12 cellular contexts compared by ENCODE assay signal in genomic region chr3:181382656-181383055, GRCh38.
DNase-seq lines count a peak whose midpoint lies in the region; ATAC-seq and TF ChIP-seq lines count a peak whose summit lies in the region.
"Had no signal": no experiment of that assay in that cellular context is flagged by ENCODE, and none has a peak within 500 bp of the region (broad histone marks: within the 10 kb centered on the region; RNA-seq: fewer than 3 reads in every experiment).

No MANE protein-coding gene starts in this region.

- no peaks in the 10 kb centered on the region for H4K20me1 ChIP-seq in BLaER1 treated with 17β-estradiol and CSF1 and Interleukin-3, amounts not matched to agents 10 nM and 100 nM

- peaks cover 44% of the 10 kb centered on the region for H3K4me1 Mint-ChIP-seq in WTC11
- H3K4me1 Mint-ChIP-seq: CD4-positive, alpha-beta memory T cell had no signal

- intact Hi-C loops in dorsolateral prefrontal cortex (cut with DNase I) (no loop called here), breast epithelium (cut with DNase I; ENCODE audit: low total_unique reads) (no loop called here)

- 51 to 74% methylated on average over 3 of the region's 3 CpGs for WGBS in lung, 2 donors

- no peak overlapping the region for H3K9ac ChIP-seq in BLaER1 treated with 17β-estradiol and CSF1 and Interleukin-3, amounts not matched to agents 10 nM and 100 nM
- H3K9ac ChIP-seq: KMS-11 had no signal

- H3K27me3 Mint-ChIP-seq in WTC11 (ENCODE audit: low read depth): no peaks in the 10 kb centered on the region
- H3K27me3 Mint-ChIP-seq: CD4-positive, alpha-beta memory T cell had no signal

- no peak overlapping the region for H3K4me3 Mint-ChIP-seq in WTC11
- H3K4me3 Mint-ChIP-seq: CD4-positive, alpha-beta memory T cell had no signal

- H3K4me1 ChIP-seq in BLaER1 treated with 17β-estradiol and CSF1 and Interleukin-3, amounts not matched to agents 10 nM and 100 nM: peaks cover 32 to 37% (median 34%) of the 10 kb centered on the region in 10 experiments
- peaks cover 0 to 3% of the 10 kb centered on the region in 2 donors for H3K4me1 ChIP-seq in lung (ENCODE audit: control insufficient read depth in 2 of 2, insufficient read depth in 2 of 2, low read length in 2 of 2)
- H3K4me1 ChIP-seq in breast epithelium: no peaks in the 10 kb centered on the region

- no peaks in the 10 kb centered on the region for H3K36me3 ChIP-seq in BLaER1 treated with 17β-estradiol and CSF1 and Interleukin-3, amounts not matched to agents 10 nM and 100 nM
- H3K36me3 ChIP-seq in lung (ENCODE audit: control insufficient read depth in 2 of 2, insufficient read depth in 2 of 2, low read length in 2 of 2) (no peaks in the 10 kb centered on the region), breast epithelium (no peaks in the 10 kb centered on the region)

- H3K36me3 Mint-ChIP-seq in WTC11: no peaks in the 10 kb centered on the region
- H3K36me3 Mint-ChIP-seq: CD4-positive, alpha-beta memory T cell had no signal

- ATAC-seq in WTC11 (no peak), lung (ENCODE audit: insufficient read depth, low FRiP score) (peak; percentile 74)

- peak overlapping the region; percentile 38; the same call in 1 of the 2 replicates for H3K27ac Mint-ChIP-seq in WTC11
- H3K27ac Mint-ChIP-seq: CD4-positive, alpha-beta memory T cell had no signal

- peak overlapping the region; percentile 59 to 83 (median 74) for H3K4me2 ChIP-seq in BLaER1 treated with 17β-estradiol and CSF1 and Interleukin-3, amounts not matched to agents 10 nM and 100 nM
- H3K4me2 ChIP-seq: KMS-11 had no signal

- no peak overlapping the region for H3K4me3 ChIP-seq in BLaER1 treated with 17β-estradiol and CSF1 and Interleukin-3, amounts not matched to agents 10 nM and 100 nM
- no peak overlapping the region for H3K4me3 ChIP-seq in lung
- no peak overlapping the region for H3K4me3 ChIP-seq in dorsolateral prefrontal cortex
- no peak overlapping the region for H3K4me3 ChIP-seq in breast epithelium

- no peak for TF ChIP-seq POLR2A in breast epithelium (IDR thresholded peaks at IDR 0.05)

- no peaks in the 10 kb centered on the region for H3K9me3 Mint-ChIP-seq in WTC11

- DNase-seq in WTC11 (ENCODE audit: low spot score) (no peak), lung (ENCODE audit: low spot score) (peak; percentile 56), dorsolateral prefrontal cortex (no peak), breast epithelium (ENCODE audit: low spot score in 2 of 2) (no peak), D341Med (ENCODE audit: low spot score) (no peak)
- DNase-seq: AML-193; CD4-positive, alpha-beta memory T cell; GF-D8; HCEC 1CT had no signal

- POLR2A ChIA-PET in WTC11 (lab: Charles Lee): interaction anchor here (1.2 kb wide), 1 partner anchor 13 kb away, joined by 3 read pairs; no protein-coding TSS in a partner anchor

- no peaks in the 10 kb centered on the region for H3K9me3 ChIP-seq in BLaER1 treated with 17β-estradiol and CSF1 and Interleukin-3, amounts not matched to agents 10 nM and 100 nM (replicated peaks in 1 of 11)
- H3K9me3 ChIP-seq in lung (ENCODE audit: control insufficient read depth in 2 of 2, insufficient read depth in 1 of 2, low read length in 1 of 2): no peaks in the 10 kb centered on the region
- peaks cover 0 to 3% of the 10 kb centered on the region in 2 donors for H3K9me3 ChIP-seq in breast epithelium

- TF ChIP-seq CTCF in WTC11 (IDR thresholded peaks at IDR 0.05): no peak
- no peak for TF ChIP-seq CTCF in lung (IDR thresholded peaks at IDR 0.05; ENCODE audit: control extremely low read depth, extremely low read depth)
- TF ChIP-seq CTCF in dorsolateral prefrontal cortex (IDR thresholded peaks at IDR 0.05 in 54 of 56, conservative IDR thresholded peaks at IDR 0.05 in 2 of 56; ENCODE audit: low read depth in 1 of 56, partially characterized antibody in 56 of 56): no peak
- no peak for TF ChIP-seq CTCF in breast epithelium (IDR thresholded peaks at IDR 0.05)

- CTCF ChIA-PET in WTC11 (lab: Charles Lee): no interaction called here

- H3K27ac ChIP-seq in BLaER1 treated with 17β-estradiol and CSF1 and Interleukin-3, amounts not matched to agents 10 nM and 100 nM: peak overlapping the region in 3 of 11 experiments; percentile 50 to 78 (median 73); a peak in 3 of 22 replicates
- H3K27ac ChIP-seq in lung (ENCODE audit: low read depth in 1 of 2, low read length in 1 of 2): no peak overlapping the region
- peak overlapping the region in 2 of 59 donors; percentile 14 to 19 for H3K27ac ChIP-seq in dorsolateral prefrontal cortex
- H3K27ac ChIP-seq in breast epithelium: no peak overlapping the region
- H3K27ac ChIP-seq: C4-2B, KMS-11 had no signal

- no peaks in the 10 kb centered on the region for H3K27me3 ChIP-seq in BLaER1 treated with 17β-estradiol and CSF1 and Interleukin-3, amounts not matched to agents 10 nM and 100 nM
- H3K27me3 ChIP-seq in lung (ENCODE audit: control insufficient read depth, insufficient read depth): no peaks in the 10 kb centered on the region
- no peaks in the 10 kb centered on the region for H3K27me3 ChIP-seq in dorsolateral prefrontal cortex
- H3K27me3 ChIP-seq in breast epithelium: no peaks in the 10 kb centered on the region

TF ChIP-seq in WTC11, 78 proteins besides CTCF, POLR2A, EP300 and RAD21:
- TF ChIP-seq MLX (CRISPR knock-in tag; IDR thresholded peaks at IDR 0.05): no peak
- no peak for TF ChIP-seq ZNF138 (CRISPR knock-in tag; conservative IDR thresholded peaks at IDR 0.05)
- no peak for TF ChIP-seq USF1 (CRISPR knock-in tag; IDR thresholded peaks at IDR 0.05)
- no peak for TF ChIP-seq ZNF263 (CRISPR knock-in tag; IDR thresholded peaks at IDR 0.05; ENCODE audit: low read depth)
TF ChIP-seq in WTC11: peak in this region for 0.
